In genomic region chr4:52038109-52038912, GRCh38 we compare ENCODE assay signal across 8 cellular contexts. TPM values are rescaled to one million over a fixed set of nuclear protein-coding genes. Genes with fewer than 3 reads are reported as not detected.
DNase-seq lines count a peak whose midpoint lies in the region; ATAC-seq, FAIRE-seq and TF ChIP-seq lines count a peak whose summit lies in the region.

Gene SGCB, minus strand, starts transcription at chr4:52038299. Its CDS starts 40 bp downstream, at chr4:52038259.

- ATAC-seq in GM18870 (IDR thresholded peaks at IDR 0.05; ENCODE audit: unreplicated experiment) (peak; percentile 47), HG03095 (IDR thresholded peaks at IDR 0.05; ENCODE audit: unreplicated experiment) (peak; percentile 91)

- BruUV-seq in endothelial cell of umbilical vein (replicated peaks; lab: Mats Ljungman, UMichigan) = no TSS peak

- peaks cover 33% of the 10 kb centered on the region for H3K27me3 ChIP-seq in ACC112 (ENCODE audit: insufficient read depth, low read length)
- H3K27me3 ChIP-seq in endothelial cell of umbilical vein (ENCODE audit: control insufficient read depth in 2 of 2, insufficient read depth in 2 of 2, low read length in 2 of 2) = peaks cover 26 to 36% of the 10 kb centered on the region in 2 experiments
- H3K27me3 ChIP-seq in mononuclear cell (ENCODE audit: insufficient read depth, low read length) = peaks cover 45% of the 10 kb centered on the region

- H3K4me2 ChIP-seq in endothelial cell of umbilical vein (ENCODE audit: insufficient read depth, low read length) = peak within 1 kb of the TSS; percentile 99

- POLR2A ChIA-PET in endothelial cell of umbilical vein (lab: Charles Lee) = interaction anchor here (0.9 to 1.1 kb wide), 2 partner anchors 14 to 195 kb away, joined by 3 to 5 read pairs; partner anchors contain the start of gene DCUN1D4

- intact Hi-C loops in endothelial cell of umbilical vein (cut with micrococcal nuclease) = no loop called here

- H3K4me3 ChIP-seq in ACC112 (ENCODE audit: low read depth, low read length) = peak within 1 kb of the TSS; percentile 99
- peak within 1 kb of the TSS; percentile 59 to 98 (median 72) for H3K4me3 ChIP-seq in endothelial cell of umbilical vein (replicated peaks in 1 of 3; ENCODE audit: insufficient read depth in 1 of 3, low read depth in 1 of 3, low read length in 3 of 3)
- H3K4me3 ChIP-seq in mononuclear cell (ENCODE audit: low read length) = peak within 1 kb of the TSS; percentile 36

- CTCF ChIA-PET in endothelial cell of umbilical vein (lab: Charles Lee) = interaction anchor here (0.8 to 2.0 kb wide), 5 partner anchors 12 to 338 kb away, joined by 3 to 13 read pairs (median 4); partner anchors contain the start of genes DCUN1D4 and SPATA18

- H4K20me1 ChIP-seq in endothelial cell of umbilical vein (replicated peaks; ENCODE audit: control insufficient read depth, extremely low read depth, insufficient read depth, low read length) = peaks cover 5% of the 10 kb centered on the region

- no peak for FAIRE-seq in endothelial cell of umbilical vein (lab: Jason Lieb, UNC)

- DNase-seq in NCI-H69 (lab: John Stamatoyannopoulos, UW) = peak; percentile 79
- DNase-seq in activated CD8-positive, alpha-beta memory T cell treated with anti-CD3 and anti-CD28 coated beads, Interleukin-2, amount 50 U/mL, for 4 hours = peak; percentile 75
- DNase-seq in endothelial cell of umbilical vein (ENCODE audit: low read depth, low spot score) = peak; percentile 42
- peak; percentile 41 to 55 for DNase-seq in stimulated activated CD8-positive, alpha-beta memory T cell treated with anti-CD3 and anti-CD28 coated beads, Interleukin-2, amount 100 ng/mL, for 1 hour (ENCODE audit: low read depth in 2 of 2)

- H3K27ac ChIP-seq in ACC112 (ENCODE audit: low read depth, low read length) = no peak within 1 kb of the TSS
- H3K27ac ChIP-seq in endothelial cell of umbilical vein (ENCODE audit: insufficient read depth, low read depth, low read length) = peak within 1 kb of the TSS; percentile 9

- H3K9ac ChIP-seq in endothelial cell of umbilical vein (replicated peaks; ENCODE audit: extremely low read depth, insufficient read depth, low read length) = peak within 1 kb of the TSS; percentile 61

- H3K9me3 ChIP-seq in endothelial cell of umbilical vein (replicated peaks; ENCODE audit: control insufficient read depth, insufficient read depth, low read length) (no peaks in the 10 kb centered on the region), mononuclear cell (ENCODE audit: low read depth, low read length) (no peaks in the 10 kb centered on the region)

- peak; percentile 24 for TF ChIP-seq POLR2A in endothelial cell of umbilical vein (IDR thresholded peaks at IDR 0.05; ENCODE audit: low read depth, low read length)

- peak within 1 kb of the TSS; percentile 94 for H2AFZ ChIP-seq in ACC112 (ENCODE audit: low read length, unreplicated experiment)
- peak within 1 kb of the TSS; percentile 95 for H2AFZ ChIP-seq in endothelial cell of umbilical vein (ENCODE audit: low read depth, low read length)

- H3K79me2 ChIP-seq in ACC112 (ENCODE audit: control insufficient read depth, insufficient read depth, low read length, unreplicated experiment) = peaks cover 42% of the 10 kb centered on the region
- H3K79me2 ChIP-seq in endothelial cell of umbilical vein (ENCODE audit: control insufficient read depth, insufficient read depth, low read length) = peaks cover 36% of the 10 kb centered on the region

- TF ChIP-seq CTCF in endothelial cell of umbilical vein (IDR thresholded peaks at IDR 0.05; ENCODE audit: extremely low read depth in 1 of 2, insufficient read depth in 1 of 2, low read depth in 1 of 2, low read length in 2 of 2) = no peak

- H3K36me3 ChIP-seq in ACC112 (ENCODE audit: insufficient read depth, low read length) (no peaks in the 10 kb centered on the region), endothelial cell of umbilical vein (ENCODE audit: control insufficient read depth in 2 of 2, extremely low read depth in 1 of 2, insufficient read depth in 2 of 2, low read length in 2 of 2) (no peaks in the 10 kb centered on the region)

- peaks cover 12% of the 10 kb centered on the region for H3K4me1 ChIP-seq in ACC112 (ENCODE audit: control insufficient read depth, insufficient read depth, low read length, unreplicated experiment)
- H3K4me1 ChIP-seq in endothelial cell of umbilical vein (ENCODE audit: control insufficient read depth, extremely low read depth, insufficient read depth, low read length) = peaks cover 20% of the 10 kb centered on the region
- peaks cover 7% of the 10 kb centered on the region for H3K4me1 ChIP-seq in mononuclear cell (ENCODE audit: insufficient read depth, low read length)

- dilution Hi-C loops in endothelial cell of umbilical vein (cut with MboI; ENCODE audit: extremely low pct_ligation_motif_present, low sequenced_read_pairs) = no loop called here

- H3K9me1 ChIP-seq in endothelial cell of umbilical vein (replicated peaks; ENCODE audit: control insufficient read depth, extremely low read depth, insufficient read depth, low read length) = no peaks in the 10 kb centered on the region

TF ChIP-seq in endothelial cell of umbilical vein, 7 proteins besides CTCF, POLR2A, EP300 and RAD21:
- TF ChIP-seq EZH2 (IDR thresholded peaks at IDR 0.05; ENCODE audit: borderline replicate concordance, low read depth, low read length, severe bottlenecking) (no peak), POLR2AphosphoS5 (IDR thresholded peaks at IDR 0.05; ENCODE audit: insufficient read depth, low read depth, low read length) (peak; percentile 75)

RNA-seq across cellular contexts. Expression of gene SGCB, which starts in this region (rescaled TPM):
- total RNA-seq in endothelial cell of umbilical vein (54.0 and 54.4 TPM in 2 replicates), mononuclear cell (1.4 TPM)
- polyA plus RNA-seq in endothelial cell of umbilical vein = 11.7 and 13.7 TPM in 2 replicates
- polyA plus RNA-seq in endothelial cell of umbilical vein (2011; cell fraction: cytosol; rRNA removed) = 15.8 and 17.3 TPM in 2 replicates
- polyA plus RNA-seq in endothelial cell of umbilical vein (2011; cell fraction: nucleus; rRNA removed) = 7.4 and 10.8 TPM in 2 replicates
- polyA plus RNA-seq in endothelial cell of umbilical vein (2012) = 26.2 and 31.8 TPM in 2 replicates
- polyA minus RNA-seq in endothelial cell of umbilical vein = 11.9 and 12.1 TPM in 2 replicates
- polyA minus RNA-seq in endothelial cell of umbilical vein (2011; cell fraction: cytosol; rRNA and poly(A)+ RNA removed) = 2.9 TPM
- polyA minus RNA-seq in endothelial cell of umbilical vein (2011; cell fraction: nucleus; rRNA and poly(A)+ RNA removed) = 3.9 and 6.4 TPM in 2 replicates

Comparison
In these comparisons a context has a peak if more than half of its experiments do, and no peak if none do; other contexts are left out.
1. RNA of gene SGCB (total RNA-seq): 54.0 to 54.4 TPM in endothelial cell of umbilical vein; 1.4 TPM in mononuclear cell (single experiment); every median in the first group is over 10 times any median in the second.
2. H3K4me3 ChIP-seq: peak in every context shown above with its lines; median percentile 99 in ACC112; 72 in endothelial cell of umbilical vein; 36 in mononuclear cell.
3. Peak in every context shown above with its lines, with median percentiles within 50 percentile points of each other: DNase-seq.